Comparison of ENCODE assay signal across 8 cellular contexts in genomic region chr1:25099343-25099951, GRCh38.
DNase-seq lines count a peak whose midpoint lies in the region; ATAC-seq lines count a peak whose summit lies in the region.

No MANE protein-coding gene starts in this region.

- no peak for ATAC-seq in GM21576 (IDR thresholded peaks at IDR 0.05; ENCODE audit: unreplicated experiment)

- DNase-seq in NCI-H2171 treated with DMSO at 0.1 percent for 48 hours (lab: John Stamatoyannopoulos, UW) (peak; percentile 57), NCI-H2171 (lab: John Stamatoyannopoulos, UW) (no peak), NCI-H510A (lab: John Stamatoyannopoulos, UW) (peak; percentile 76), NAMALWA (ENCODE audit: low spot score) (no peak), amniotic stem cell (lab: John Stamatoyannopoulos, UW) (no peak)
- peak; percentile 35 for DNase-seq in activated gamma-delta T cell treated with anti-CD3 and anti-CD28 coated beads, Interleukin-2, amount 50 U/mL, for 16 hours (ENCODE audit: low read depth)
- DNase-seq in stimulated activated CD8-positive, alpha-beta memory T cell treated with anti-CD3 and anti-CD28 coated beads, Interleukin-15, amount 100 ng/mL, for 48 hours (ENCODE audit: low read depth in 2 of 2): peak; percentile 44 to 54

Comparison
In these comparisons a context has a peak if more than half of its experiments do, and no peak if none do; other contexts are left out.
1. DNase-seq: peak in NCI-H2171 treated with DMSO at 0.1 percent for 48 hours (single experiment), NCI-H510A (single experiment), activated gamma-delta T cell treated with anti-CD3 and anti-CD28 coated beads, Interleukin-2, amount 50 U/mL, for 16 hours (single experiment) and stimulated activated CD8-positive, alpha-beta memory T cell treated with anti-CD3 and anti-CD28 coated beads, Interleukin-15, amount 100 ng/mL, for 48 hours (2 of 2); none in NCI-H2171 (single experiment), NAMALWA (single experiment) and amniotic stem cell (single experiment).